Comparison of ENCODE assay signal across 8 cellular contexts in genomic region chr2:28390241-28390856, GRCh38. TPM values are rescaled to one million over a fixed set of nuclear protein-coding genes. Genes with fewer than 3 reads are reported as not detected.
DNase-seq lines count a peak whose midpoint lies in the region; ATAC-seq and TF ChIP-seq lines count a peak whose summit lies in the region.

No MANE protein-coding gene starts in this region.

- H3K9me3 ChIP-seq in CD4-positive, CD25-positive, alpha-beta regulatory T cell (ENCODE audit: control insufficient read depth in 2 of 2, low read length in 2 of 2) = no peaks in the 10 kb centered on the region
- H3K9me3 ChIP-seq in GM23248 (ENCODE audit: low read depth) (no peaks in the 10 kb centered on the region), lower lobe of right lung (no peaks in the 10 kb centered on the region)

- peaks cover 13% of the 10 kb centered on the region for H3K27me3 Mint-ChIP-seq in CD4-positive, CD25-positive, alpha-beta regulatory T cell
- peaks cover 1% of the 10 kb centered on the region for H3K27me3 Mint-ChIP-seq in activated CD8-positive, alpha-beta T cell treated with anti-CD3 and anti-CD28 coated beads for 36 hours

- TF ChIP-seq CTCF in activated CD8-positive, alpha-beta T cell treated with anti-CD3 and anti-CD28 coated beads for 36 hours (IDR thresholded peaks at IDR 0.05) = no peak
- TF ChIP-seq CTCF in lower lobe of right lung (IDR thresholded peaks at IDR 0.05) = no peak

- H3K36me3 ChIP-seq in CD4-positive, CD25-positive, alpha-beta regulatory T cell (ENCODE audit: control insufficient read depth, insufficient read depth, low read length) = no peaks in the 10 kb centered on the region
- H3K36me3 ChIP-seq in GM23248 (ENCODE audit: low read depth) (no peaks in the 10 kb centered on the region), lower lobe of right lung (no peaks in the 10 kb centered on the region)

- no peaks in the 10 kb centered on the region for H3K27me3 ChIP-seq in CD4-positive, CD25-positive, alpha-beta regulatory T cell (ENCODE audit: control insufficient read depth, insufficient read depth, low read length)
- H3K27me3 ChIP-seq in GM23248 (replicated peaks; ENCODE audit: insufficient read depth) (no peaks in the 10 kb centered on the region), lower lobe of right lung (ENCODE audit: low read depth) (no peaks in the 10 kb centered on the region)

- peak overlapping the region; percentile 95 for H3K27ac ChIP-seq in CD4-positive, CD25-positive, alpha-beta regulatory T cell (ENCODE audit: insufficient read depth, low read length, poor library complexity, severe bottlenecking)
- H3K27ac ChIP-seq in GM23248 = peak overlapping the region; percentile 98
- H3K27ac ChIP-seq in lower lobe of right lung = peak overlapping the region; percentile 100

- H3K36me3 Mint-ChIP-seq in CD4-positive, CD25-positive, alpha-beta regulatory T cell = peaks cover 4% of the 10 kb centered on the region
- H3K36me3 Mint-ChIP-seq in activated CD8-positive, alpha-beta T cell treated with anti-CD3 and anti-CD28 coated beads for 36 hours (ENCODE audit: low read depth) = peaks cover 2% of the 10 kb centered on the region

- intact Hi-C loops in activated CD8-positive, alpha-beta T cell treated with anti-CD3 and anti-CD28 coated beads for 36 hours (cut with micrococcal nuclease) = loop anchor here (5.0 to 10.0 kb wide), 2 partner anchors 57 to 676 kb away; no protein-coding TSS in a partner anchor
- intact Hi-C loops in lower lobe of right lung (cut with DNase I) = no loop called here

- peak overlapping the region; percentile 92 for H3K4me3 ChIP-seq in CD4-positive, CD25-positive, alpha-beta regulatory T cell (ENCODE audit: low read depth, low read length)
- H3K4me3 ChIP-seq in GM23248 (peak overlapping the region; percentile 95), lower lobe of right lung (peak overlapping the region; percentile 95)

- WGBS in GM23248 (ENCODE audit: low coverage in 1 of 2, low lambda C conversion rate in 2 of 2, missing lambda C conversion rate in 2 of 2), 2 experiments = 2% methylated on average over 33 to 52 of the region's 53 CpGs

- H3K79me2 ChIP-seq in GM23248 (ENCODE audit: insufficient read depth) = peaks cover 24% of the 10 kb centered on the region

- POLR2A ChIA-PET in activated CD8-positive, alpha-beta T cell treated with anti-CD3 and anti-CD28 coated beads for 36 hours (lab: Charles Lee) = interaction anchor here (0.9 to 2.9 kb wide), 12 partner anchors 10 to 59 kb away, joined by 3 to 19 read pairs (median 6); no protein-coding TSS in a partner anchor

- no peaks in the 10 kb centered on the region for H3K9me2 ChIP-seq in GM23248 (ENCODE audit: insufficient read depth)

- peaks cover 32% of the 10 kb centered on the region for H3K4me1 ChIP-seq in CD4-positive, CD25-positive, alpha-beta regulatory T cell (ENCODE audit: control insufficient read depth, insufficient read depth, low read length, poor library complexity, severe bottlenecking)
- H3K4me1 ChIP-seq in GM23248 (ENCODE audit: insufficient read depth) = peaks cover 29% of the 10 kb centered on the region
- peaks cover 8% of the 10 kb centered on the region for H3K4me1 ChIP-seq in lower lobe of right lung

- H4K20me1 ChIP-seq in GM23248 (ENCODE audit: insufficient read depth) = no peaks in the 10 kb centered on the region

- peaks cover 0 to 1% (median 0%) of the 10 kb centered on the region in 7 donors for H3K9me3 Mint-ChIP-seq in CD4-positive, CD25-positive, alpha-beta regulatory T cell
- H3K9me3 Mint-ChIP-seq in activated CD8-positive, alpha-beta T cell treated with anti-CD3 and anti-CD28 coated beads for 36 hours = no peaks in the 10 kb centered on the region

- peak overlapping the region; percentile 70 for H2AFZ ChIP-seq in GM23248

- in situ Hi-C loops in GM23248 (cut with MboI) = no loop called here

- peak; percentile 11 to 14 for ATAC-seq in CD4-positive, CD25-positive, alpha-beta regulatory T cell (ENCODE audit: low read depth in 2 of 2)
- ATAC-seq in activated CD8-positive, alpha-beta T cell treated with anti-CD3 and anti-CD28 coated beads for 36 hours = peak; percentile 60
- ATAC-seq in lower lobe of right lung (peak; percentile 31 to 57), HG02571 (IDR thresholded peaks at IDR 0.05; ENCODE audit: unreplicated experiment) (no peak)

- H3K9ac ChIP-seq in GM23248 = peak overlapping the region; percentile 99

- peak overlapping the region in 2 of 3 donors; percentile 94 for H3K27ac Mint-ChIP-seq in CD4-positive, CD25-positive, alpha-beta regulatory T cell
- H3K27ac Mint-ChIP-seq in activated CD8-positive, alpha-beta T cell treated with anti-CD3 and anti-CD28 coated beads for 36 hours = peak overlapping the region; percentile 96

- peaks cover 31% of the 10 kb centered on the region for H3F3A ChIP-seq in GM23248 (ENCODE audit: insufficient read depth)

- DNase-seq in CD4-positive, CD25-positive, alpha-beta regulatory T cell = peak; percentile 71 to 91 (median 81)
- DNase-seq in GM23248 = peak; percentile 94
- DNase-seq in NCI-H510A treated with DMSO at 0.1 percent for 48 hours (lab: John Stamatoyannopoulos, UW) = peak; percentile 58
- DNase-seq in activated CD8-positive, alpha-beta T cell treated with anti-CD3 and anti-CD28 coated beads for 36 hours = peak; percentile 98
- DNase-seq in ecto neural progenitor cell (ENCODE audit: low spot score) = peak; percentile 80
- peak; percentile 92 for DNase-seq in lower lobe of right lung
- peak; percentile 93 to 94 for DNase-seq in stimulated activated CD4-positive, alpha-beta T cell treated with anti-CD3 and anti-CD28 coated beads, Interleukin-4, amount 100 ng/mL, for 48 hours (ENCODE audit: low read depth in 2 of 2)

- CTCF ChIA-PET in activated CD8-positive, alpha-beta T cell treated with anti-CD3 and anti-CD28 coated beads for 36 hours (lab: Charles Lee) = interaction anchor here (1.2 to 1.7 kb wide), 5 partner anchors 16 to 667 kb away, joined by 3 to 5 read pairs (median 5); no protein-coding TSS in a partner anchor

- H3K4me3 Mint-ChIP-seq in CD4-positive, CD25-positive, alpha-beta regulatory T cell = peak overlapping the region; percentile 91 to 98 (median 94)
- H3K4me3 Mint-ChIP-seq in activated CD8-positive, alpha-beta T cell treated with anti-CD3 and anti-CD28 coated beads for 36 hours = peak overlapping the region; percentile 89

- H3K4me2 ChIP-seq in GM23248 (ENCODE audit: unreplicated experiment) = peak overlapping the region; percentile 89

- H3K4me1 Mint-ChIP-seq in CD4-positive, CD25-positive, alpha-beta regulatory T cell = peaks cover 0 to 22% (median 10%) of the 10 kb centered on the region in 4 donors
- peaks cover 28% of the 10 kb centered on the region for H3K4me1 Mint-ChIP-seq in activated CD8-positive, alpha-beta T cell treated with anti-CD3 and anti-CD28 coated beads for 36 hours (ENCODE audit: low read depth)

RNA-seq across cellular contexts. Expression of gene FOSL2, which starts 2.3 kb away (rescaled TPM):
- total RNA-seq in CD4-positive, CD25-positive, alpha-beta regulatory T cell = 195 TPM
- 1 to 10 TPM; 1.9 to 3.9 (median 2.5) TPM for polyA plus RNA-seq in CD4-positive, CD25-positive, alpha-beta regulatory T cell
- total RNA-seq in GM23248 (2014; rRNA removed; shearing (Covaris generic)) = 78.0 and 83.5 TPM in 2 replicates
- 42.4 and 45.0 TPM in 2 replicates for polyA plus RNA-seq in GM23248 (2016; fragmentation: Nextera tagmentation; extraction: Ambion mirVana)
- 100 to 1,000 TPM; 114 to 119 TPM for total RNA-seq in activated CD8-positive, alpha-beta T cell treated with anti-CD3 and anti-CD28 coated beads for 36 hours
- total RNA-seq in lower lobe of right lung = 74.9 TPM
